In genomic region chr4:183261953-183262775, GRCh38 we compare ENCODE assay signal across 9 cellular contexts. TPM values are rescaled to one million over a fixed set of nuclear protein-coding genes. Genes with fewer than 3 reads are reported as not detected.
A peak's percentile ranks its signal among the peaks of the same experiment; 100 is the strongest.
DNase-seq lines count a peak whose midpoint lies in the region; ATAC-seq lines count a peak whose summit lies in the region.
"Had no signal": no experiment of that assay in that cellular context is flagged by ENCODE, and none has a peak within 500 bp of the region (broad histone marks: within the 10 kb centered on the region; RNA-seq: fewer than 3 reads in every experiment).

No MANE protein-coding gene starts in this region.

- WGBS in mesendoderm (ENCODE audit: extremely low coverage, insufficient coverage, low lambda C conversion rate): no CpG with 5 or more reads among the region's 7 CpGs

- no peaks in the 10 kb centered on the region for H3K9me3 ChIP-seq in endocrine pancreas (ENCODE audit: control insufficient read depth, low read length)

- H3K27ac ChIP-seq in mesendoderm (ENCODE audit: low read depth, low read length): no peak overlapping the region

- no peak overlapping the region for H2BK120ac ChIP-seq in mesendoderm (ENCODE audit: low read depth, low read length)

- no peak overlapping the region for H4K8ac ChIP-seq in mesendoderm (ENCODE audit: low read depth, low read length)

- H3K56ac ChIP-seq in mesendoderm (ENCODE audit: low read length): no peak overlapping the region

- no peaks in the 10 kb centered on the region for H3K36me3 ChIP-seq in endocrine pancreas (ENCODE audit: control insufficient read depth, insufficient read depth, low read length)
- no peaks in the 10 kb centered on the region for H3K36me3 ChIP-seq in mesendoderm (ENCODE audit: control insufficient read depth, insufficient read depth, low read length)

- peak overlapping the region; percentile 40 for H3K18ac ChIP-seq in mesendoderm (ENCODE audit: low read length)

- H2AK5ac ChIP-seq in mesendoderm (ENCODE audit: low read length): no peak overlapping the region

- H3K4me3 ChIP-seq in endocrine pancreas (ENCODE audit: control insufficient read depth, insufficient read depth, low read length): no peak overlapping the region
- no peak overlapping the region for H3K4me3 ChIP-seq in mesendoderm (ENCODE audit: low read length)

- no peak overlapping the region for H3K4ac ChIP-seq in mesendoderm (ENCODE audit: low read depth, low read length)

- no peak overlapping the region for H3K23ac ChIP-seq in mesendoderm (ENCODE audit: low read length)

- H3K4me1 ChIP-seq in endocrine pancreas (ENCODE audit: control insufficient read depth, insufficient read depth, low read length): peaks cover 10% of the 10 kb centered on the region
- no peaks in the 10 kb centered on the region for H3K4me1 ChIP-seq in mesendoderm (ENCODE audit: control insufficient read depth, low read depth, low read length)

- H3K9ac ChIP-seq in endocrine pancreas (ENCODE audit: control insufficient read depth, insufficient read depth, low read length): peak overlapping the region; percentile 47
- no peak overlapping the region for H3K9ac ChIP-seq in mesendoderm (ENCODE audit: low read length)

- ATAC-seq in GM19328 (IDR thresholded peaks at IDR 0.05; ENCODE audit: unreplicated experiment): peak; percentile 89
- peak; percentile 92 for ATAC-seq in HG03439 (IDR thresholded peaks at IDR 0.05; ENCODE audit: unreplicated experiment)

- no peaks in the 10 kb centered on the region for H3K79me2 ChIP-seq in mesendoderm (ENCODE audit: control insufficient read depth, insufficient read depth, low read length)

- H4K5ac ChIP-seq in mesendoderm (ENCODE audit: low read length): no peak overlapping the region

- H3K79me1 ChIP-seq in mesendoderm (ENCODE audit: low read length): peaks cover 2% of the 10 kb centered on the region

- DNase-seq in CD1c-positive myeloid dendritic cell (ENCODE audit: extremely low spot score) (peak; percentile 86), NCI-H82 treated with DMSO at 0.1 percent for 48 hours (lab: John Stamatoyannopoulos, UW; ENCODE audit: unreplicated experiment) (peak; percentile 13), mesendoderm (peak; percentile 86)
- DNase-seq in activated CD8-positive, alpha-beta memory T cell treated with anti-CD3 and anti-CD28 coated beads for 24 hours: peak; percentile 85
- DNase-seq in stimulated activated CD8-positive, alpha-beta memory T cell treated with anti-CD3 and anti-CD28 coated beads, Interleukin-2, amount 100 ng/mL, for 1 hour (ENCODE audit: low read depth in 2 of 2): peak; percentile 37 to 39

- H2BK15ac ChIP-seq in mesendoderm (replicated peaks; ENCODE audit: low read depth): no peak overlapping the region

- H2BK5ac ChIP-seq in mesendoderm (ENCODE audit: low read length): no peak overlapping the region

- H3K4me2 ChIP-seq in mesendoderm (ENCODE audit: low read length): no peak overlapping the region

- H3K27me3 ChIP-seq in endocrine pancreas (ENCODE audit: control insufficient read depth, insufficient read depth, low read length) (no peaks in the 10 kb centered on the region), mesendoderm (ENCODE audit: insufficient read depth, low read length, poor library complexity) (no peaks in the 10 kb centered on the region)

RNA-seq across cellular contexts. Expression of gene CLDN22, which starts 57.9 kb away (rescaled TPM):
- polyA plus RNA-seq in mesendoderm (2013, experiment 1 of 2): not detected
- polyA plus RNA-seq in mesendoderm (2013, experiment 2 of 2): not detected
- polyA plus RNA-seq: adipose tissue had no signal

Comparison
In these comparisons a context has a peak if more than half of its experiments do, and no peak if none do; other contexts are left out.
1. DNase-seq: peak in every context shown above with its lines; median percentile 86 in CD1c-positive myeloid dendritic cell; 86 in mesendoderm; 85 in activated CD8-positive, alpha-beta memory T cell treated with anti-CD3 and anti-CD28 coated beads for 24 hours; 38 in stimulated activated CD8-positive, alpha-beta memory T cell treated with anti-CD3 and anti-CD28 coated beads, Interleukin-2, amount 100 ng/mL, for 1 hour; 13 in NCI-H82 treated with DMSO at 0.1 percent for 48 hours.